7 cellular contexts compared by ENCODE assay signal in the genomic region with DNA sequence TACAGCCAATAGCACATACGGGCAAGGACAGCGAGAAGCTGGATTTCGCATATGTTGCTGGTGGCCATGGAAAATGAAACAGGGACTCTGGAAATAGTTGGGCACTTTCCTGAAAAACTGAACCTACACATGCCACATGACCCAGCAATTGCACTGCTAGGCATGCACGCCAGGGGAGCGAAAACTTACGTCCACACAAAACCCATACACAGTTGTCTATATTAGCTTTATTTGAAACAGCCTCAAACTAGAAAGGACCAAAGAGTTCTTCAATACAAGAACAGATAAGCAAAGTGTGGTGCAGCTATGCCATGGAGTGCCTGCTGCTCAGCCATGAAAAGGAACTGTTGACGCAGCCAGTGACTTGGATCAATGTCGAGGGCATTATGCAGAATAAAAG. TPM values are rescaled to one million over a fixed set of nuclear protein-coding genes. Genes with fewer than 3 reads are reported as not detected.
"Had no signal": no experiment of that assay in that cellular context is flagged by ENCODE, and none has a peak within 500 bp of the region (broad histone marks: within the 10 kb centered on the region; RNA-seq: fewer than 3 reads in every experiment).

No MANE protein-coding gene starts in this region.

- H3K4me3 ChIP-seq: GM23338, K562 had no signal

- DNase-seq: H9, HCEC 1CT, IMR-90 had no signal

- H2AFZ ChIP-seq: GM23338 had no signal

- H3K4me3 Mint-ChIP-seq: GM23338, H9 had no signal

- H3K27ac Mint-ChIP-seq: GM23338, H9 had no signal

- ATAC-seq: GM23338, K562 had no signal

- H3K4me2 ChIP-seq: GM23338 had no signal

RNA-seq across cellular contexts. Expression of gene SPACA7, which starts 7.3 kb away (rescaled TPM):
- total RNA-seq: GM23338, H1, H9, HT-29, IMR-90, K562 had no signal
- polyA plus RNA-seq: GM23338, H1, IMR-90, K562 had no signal
